21 cellular contexts compared by ENCODE assay signal in the genomic region with DNA sequence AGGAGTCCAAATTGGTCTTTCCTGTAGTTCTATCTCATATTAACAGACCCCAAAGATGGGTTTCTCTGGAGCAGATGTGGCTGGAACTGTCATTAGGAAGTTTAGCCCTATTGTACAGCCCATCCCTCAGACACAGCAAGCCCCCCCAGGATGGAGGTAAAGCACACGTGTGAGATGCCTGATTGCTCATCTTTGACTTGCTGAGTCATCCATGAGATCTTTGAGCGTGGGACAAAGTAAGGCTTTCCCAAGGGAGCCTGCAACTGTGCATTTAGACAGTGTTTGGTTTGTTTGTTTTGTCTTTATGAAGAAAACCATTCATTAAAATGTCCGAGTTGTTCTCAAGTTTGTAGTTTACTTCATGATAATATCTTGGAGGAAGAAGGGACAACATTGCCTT.
A peak's percentile ranks its signal among the peaks of the same experiment; 100 is the strongest.
DNase-seq lines count a peak whose midpoint lies in the region; ATAC-seq, FAIRE-seq and TF ChIP-seq lines count a peak whose summit lies in the region.
"Had no signal": no experiment of that assay in that cellular context is flagged by ENCODE, and none has a peak within 500 bp of the region (broad histone marks: within the 10 kb centered on the region; RNA-seq: fewer than 3 reads in every experiment).

No MANE protein-coding gene starts in this region.

- peak; percentile 26 for DNase-seq in COLO829 (ENCODE audit: low spot score)
- peak; percentile 60 for DNase-seq in HT1080 (ENCODE audit: low read depth)
- DNase-seq in bronchial epithelial cell (ENCODE audit: low read depth), result peak; percentile 13
- DNase-seq in islet precursor cell, result peak; percentile 34
- DNase-seq in KG1 (lab: John Stamatoyannopoulos, UW), result no peak
- DNase-seq in RWPE1 (ENCODE audit: low spot score), result no peak
- DNase-seq: CD4-positive, alpha-beta memory T cell; DND-41; GOT3; MG63; NCI-H1092; NCI-H146; NCI-H2081; NCI-H510A treated with DMSO at 0.1 percent for 48 hours; NCI-H82; PC-9 had no signal

- no peaks in the 10 kb centered on the region for H3K27me3 ChIP-seq in bronchial epithelial cell (ENCODE audit: control insufficient read depth, insufficient read depth, low read length)
- H3K27me3 ChIP-seq: MG63 had no signal

- POLR2A ChIA-PET in RWPE1 (lab: Yijun Ruan, JAX; ENCODE audit: low non-redundant PET), result no interaction called here

- no peak overlapping the region for H3K27ac ChIP-seq in RWPE1
- H3K27ac ChIP-seq: KMS-11, PC-9, SK-N-MC had no signal

- ATAC-seq in HG03439 (IDR thresholded peaks at IDR 0.05; ENCODE audit: unreplicated experiment), result no peak
- no peak for ATAC-seq in HG02678 (IDR thresholded peaks at IDR 0.05; ENCODE audit: unreplicated experiment)

- H3K4me3 ChIP-seq in bronchial epithelial cell (ENCODE audit: low read depth, low read length), result no peak overlapping the region
- H3K4me3 ChIP-seq: MG63, PC-9, SK-N-MC had no signal

- no peak for TF ChIP-seq CTCF in bronchial epithelial cell (IDR thresholded peaks at IDR 0.05; ENCODE audit: insufficient read depth, low read length, severe bottlenecking)
- TF ChIP-seq CTCF in RWPE1 (conservative IDR thresholded peaks at IDR 0.05; ENCODE audit: low read depth), result no peak

- no peaks in the 10 kb centered on the region for H3K36me3 ChIP-seq in bronchial epithelial cell (ENCODE audit: control insufficient read depth, insufficient read depth, low read length)
- H3K36me3 ChIP-seq: MG63 had no signal

- CTCF ChIA-PET in RWPE1 (lab: Yijun Ruan, JAX), result no interaction called here

- FAIRE-seq in bronchial epithelial cell (lab: Jason Lieb, UNC), result no peak
- FAIRE-seq: GM12892 had no signal

Comparison
In these comparisons a context has a peak if more than half of its experiments do, and no peak if none do; other contexts are left out.
1. DNase-seq: peak in COLO829 (single experiment), HT1080 (single experiment), bronchial epithelial cell (single experiment) and islet precursor cell (single experiment); none in KG1 (single experiment) and RWPE1 (single experiment).